ENCODE assay signal across 19 cellular contexts in the genomic region with DNA sequence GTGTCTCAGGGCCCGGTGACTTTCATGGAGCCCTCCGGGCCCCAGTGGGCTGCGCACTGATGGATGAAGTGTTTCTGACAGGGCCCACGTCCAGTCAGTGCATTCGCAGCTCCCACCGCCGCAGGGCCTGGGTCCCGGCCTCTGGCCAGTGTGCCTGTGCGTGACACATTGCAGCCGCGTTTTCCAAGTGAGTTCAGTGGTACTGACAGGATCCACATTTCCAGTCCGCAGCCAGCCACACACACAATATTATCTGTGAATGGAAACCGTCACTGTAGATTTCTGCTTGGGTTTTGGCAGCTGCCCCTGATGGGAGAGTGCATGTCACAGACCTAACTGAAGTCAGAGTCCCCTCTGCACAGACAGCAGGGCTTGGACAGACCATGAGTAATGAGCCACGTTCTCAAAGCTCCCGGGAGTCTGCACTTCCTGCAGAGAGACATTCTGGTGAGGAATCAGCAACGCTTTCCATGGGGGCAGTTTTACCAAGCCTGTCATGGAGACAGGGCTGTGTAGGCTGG.
DNase-seq lines count a peak whose midpoint lies in the region; ATAC-seq, FAIRE-seq and TF ChIP-seq lines count a peak whose summit lies in the region.
"Had no signal": no experiment of that assay in that cellular context is flagged by ENCODE, and none has a peak within 500 bp of the region (broad histone marks: within the 10 kb centered on the region; RNA-seq: fewer than 3 reads in every experiment).

No MANE protein-coding gene starts in this region.

- H3K4me1 ChIP-seq in fibroblast of lung (ENCODE audit: control insufficient read depth, extremely low read depth, insufficient read depth, low read length) (peaks cover 2% of the 10 kb centered on the region), upper lobe of right lung (no peaks in the 10 kb centered on the region)
- H3K4me1 ChIP-seq: suprapubic skin had no signal

- intact Hi-C loops in Right ventricle myocardium inferior (cut with DNase I): no loop called here
- intact Hi-C loops in cardiac septum (cut with DNase I): loop anchor here (2.0 kb wide), 1 partner anchor 46 kb away; no protein-coding TSS in a partner anchor
- intact Hi-C loops in upper lobe of right lung (cut with DNase I): no loop called here

- H4K20me1 ChIP-seq in fibroblast of lung (ENCODE audit: control insufficient read depth, extremely low read depth, insufficient read depth, low read length): no peaks in the 10 kb centered on the region

- peak overlapping the region; percentile 65 for H2AFZ ChIP-seq in fibroblast of lung (ENCODE audit: low read length)

- no peaks in the 10 kb centered on the region; the same call in 1 of the 2 replicates for H3K9me3 Mint-ChIP-seq in HFFc6
- H3K9me3 Mint-ChIP-seq: T-helper 2 cell treated with Interferon-gamma antibody and Interleukin-4, amounts not matched to agents 5 μg/mL and 100 μg/mL, for 36 hours had no signal

- no peaks in the 10 kb centered on the region for H3K27me3 ChIP-seq in fibroblast of lung (ENCODE audit: control insufficient read depth, insufficient read depth, low read length)
- no peaks in the 10 kb centered on the region for H3K27me3 ChIP-seq in upper lobe of right lung
- H3K27me3 ChIP-seq: suprapubic skin had no signal

- H3K4me2 ChIP-seq in fibroblast of lung (ENCODE audit: extremely low read depth, insufficient read depth, low read length): no peak overlapping the region

- no peaks in the 10 kb centered on the region for H3K9me3 ChIP-seq in fibroblast of lung (ENCODE audit: control insufficient read depth, insufficient read depth, low read depth, low read length)
- peaks cover 4% of the 10 kb centered on the region for H3K9me3 ChIP-seq in upper lobe of right lung
- H3K9me3 ChIP-seq: suprapubic skin had no signal

- H3K79me2 ChIP-seq in fibroblast of lung (ENCODE audit: control insufficient read depth, insufficient read depth, low read length): no peaks in the 10 kb centered on the region

- H3K4me3 ChIP-seq in fibroblast of lung (replicated peaks in 1 of 4; ENCODE audit: control extremely low read depth in 1 of 4, insufficient read depth in 1 of 4, low read depth in 3 of 4, low read length in 4 of 4) (no peak overlapping the region), upper lobe of right lung (no peak overlapping the region)
- H3K4me3 ChIP-seq: suprapubic skin had no signal

- H3K27ac Mint-ChIP-seq in HFFc6: no peak overlapping the region
- H3K27ac Mint-ChIP-seq: T-helper 2 cell treated with Interferon-gamma antibody and Interleukin-4, amounts not matched to agents 5 μg/mL and 100 μg/mL, for 36 hours had no signal

- FAIRE-seq in urothelium cell line (lab: Jason Lieb, UNC): no peak
- FAIRE-seq: H54 had no signal

- H3K36me3 ChIP-seq in fibroblast of lung (ENCODE audit: control insufficient read depth, insufficient read depth, low read length): no peaks in the 10 kb centered on the region
- no peaks in the 10 kb centered on the region for H3K36me3 ChIP-seq in upper lobe of right lung
- H3K36me3 ChIP-seq: suprapubic skin had no signal

- no peak overlapping the region for H3K27ac ChIP-seq in fibroblast of lung (ENCODE audit: insufficient read depth, low read length)
- H3K27ac ChIP-seq in upper lobe of right lung: no peak overlapping the region
- H3K27ac ChIP-seq: suprapubic skin had no signal

- no peak overlapping the region for H3K9ac ChIP-seq in fibroblast of lung (ENCODE audit: insufficient read depth, low read length)

- no peaks in the 10 kb centered on the region for H3K36me3 Mint-ChIP-seq in HFFc6 (ENCODE audit: low read depth)

- ATAC-seq in Right ventricle myocardium inferior (peak; percentile 69), left lobe of liver (peak; percentile 51), upper lobe of right lung (peak; percentile 83)

- no peak overlapping the region for H3K4me3 Mint-ChIP-seq in HFFc6
- H3K4me3 Mint-ChIP-seq: T-helper 2 cell treated with Interferon-gamma antibody and Interleukin-4, amounts not matched to agents 5 μg/mL and 100 μg/mL, for 36 hours had no signal

- TF ChIP-seq CTCF in fibroblast of lung (conservative IDR thresholded peaks at IDR 0.05 in 1 of 2, IDR thresholded peaks at IDR 0.05 in 1 of 2; ENCODE audit: low read depth in 1 of 2, low read length in 2 of 2) (no peak), upper lobe of right lung (IDR thresholded peaks at IDR 0.05) (no peak), HFFc6 (IDR thresholded peaks at IDR 0.05) (no peak)

- peaks cover 9% of the 10 kb centered on the region for H3K27me3 Mint-ChIP-seq in HFFc6 (ENCODE audit: insufficient read depth)

- peaks cover 14% of the 10 kb centered on the region; the same call in 1 of the 2 replicates for H3K4me1 Mint-ChIP-seq in HFFc6 (ENCODE audit: low read depth)

- no peak for DNase-seq in Right ventricle myocardium inferior (ENCODE audit: missing footprints)
- no peak for DNase-seq in cardiac septum (ENCODE audit: low spot score)
- DNase-seq in fibroblast of lung (ENCODE audit: low read depth in 2 of 2): peak; percentile 29 to 75
- DNase-seq in left lobe of liver (ENCODE audit: low spot score): no peak
- peak; percentile 73 for DNase-seq in upper lobe of right lung
- no peak for DNase-seq in HFFc6
- DNase-seq in urothelium cell line (ENCODE audit: low spot score): no peak
- no peak for DNase-seq in AML-193 (lab: John Stamatoyannopoulos, UW)
- DNase-seq: activated CD4-positive, alpha-beta T cell treated with anti-CD3 and anti-CD28 coated beads for 48 hours; activated T-cell treated with anti-CD3 and anti-CD28 coated beads, Interleukin-2, amount 50 U/mL, for 48 hours; amygdala; effector memory CD4-positive, alpha-beta T cell; KBM-7; NCI-H2029; NCI-H69; stimulated activated CD4-positive, alpha-beta T cell treated with anti-CD3 and anti-CD28 coated beads, Interleukin-12 subunit alpha, Interleukin-12 subunit beta, amount 100 ng/mL, for 4 hours had no signal

Comparison
In these comparisons a context has a peak if more than half of its experiments do, and no peak if none do; other contexts are left out.
1. DNase-seq: peak in fibroblast of lung (2 of 2) and upper lobe of right lung (single experiment); none in Right ventricle myocardium inferior (single experiment), cardiac septum (single experiment), left lobe of liver (single experiment), HFFc6 (single experiment), urothelium cell line (single experiment) and AML-193 (0 of 2).
2. Peak in every context shown above with its lines, with median percentiles within 50 percentile points of each other: ATAC-seq.